Comparison of ENCODE assay signal across 16 cellular contexts in genomic region chr2:176774768-176775453, GRCh38.
"Had no signal": no experiment of that assay in that cellular context is flagged by ENCODE, and none has a peak within 500 bp of the region (broad histone marks: within the 10 kb centered on the region; RNA-seq: fewer than 3 reads in every experiment).

No MANE protein-coding gene starts in this region.

- H3K27ac ChIP-seq: brain microvascular endothelial cell, colonic mucosa, epithelial cell of prostate, left ventricle myocardium inferior, tibial nerve had no signal

- H3K27me3 ChIP-seq: brain microvascular endothelial cell, colonic mucosa, tibial nerve had no signal

- H3K27me3 Mint-ChIP-seq: stimulated activated naive CD8-positive, alpha-beta T cell treated with anti-CD3 and anti-CD28 coated beads, Interleukin-15, Interleukin-2, amounts not matched to agents 100 ng/mL and 50 ng/mL, for 24 hours had no signal

- H3K36me3 ChIP-seq: brain microvascular endothelial cell, colonic mucosa, left ventricle myocardium inferior, tibial nerve had no signal

- H3K27ac Mint-ChIP-seq: activated naive CD4-positive, alpha-beta T cell treated with anti-CD3 and anti-CD28 coated beads, Interleukin-2, amount 50 U/mL, for 72 hours; activated T-cell treated with anti-CD3 and anti-CD28 coated beads, Interleukin-2, amount 50 U/mL, for 24 hours; activated T-helper 17 cell treated with anti-CD3 and anti-CD28 coated beads, Interleukin-2, amount 50 U/mL, for 72 hours; natural killer cell; progenitor cell of endocrine pancreas; stimulated activated naive CD8-positive, alpha-beta T cell treated with anti-CD3 and anti-CD28 coated beads, Interleukin-15, Interleukin-2, amounts not matched to agents 100 ng/mL and 50 ng/mL, for 24 hours had no signal

- DNase-seq: activated T-cell treated with anti-CD3 and anti-CD28 coated beads, Interleukin-2, amount 50 U/mL, for 24 hours; aorta; brain microvascular endothelial cell; colonic mucosa; foreskin melanocyte; left ventricle myocardium inferior; natural killer cell; stimulated activated CD4-positive, alpha-beta T cell treated with anti-CD3 and anti-CD28 coated beads, Interleukin-4, amount 100 ng/mL, for 24 hours; T-helper 1 cell had no signal

- H3K4me3 ChIP-seq: colonic mucosa, left ventricle myocardium inferior, tibial nerve had no signal

- ATAC-seq: activated naive CD4-positive, alpha-beta T cell treated with anti-CD3 and anti-CD28 coated beads, Interleukin-2, amount 50 U/mL, for 72 hours; activated T-helper 17 cell treated with anti-CD3 and anti-CD28 coated beads, Interleukin-2, amount 50 U/mL, for 72 hours; natural killer cell had no signal

- H3K4me1 Mint-ChIP-seq: activated T-helper 17 cell treated with anti-CD3 and anti-CD28 coated beads, Interleukin-2, amount 50 U/mL, for 72 hours; central memory CD8-positive, alpha-beta T cell; natural killer cell had no signal

- H3K9me3 ChIP-seq: colonic mucosa had no signal

- H3K4me3 Mint-ChIP-seq: activated T-cell treated with anti-CD3 and anti-CD28 coated beads, Interleukin-2, amount 50 U/mL, for 24 hours; activated T-helper 17 cell treated with anti-CD3 and anti-CD28 coated beads, Interleukin-2, amount 50 U/mL, for 72 hours; central memory CD8-positive, alpha-beta T cell; natural killer cell; stimulated activated naive CD8-positive, alpha-beta T cell treated with anti-CD3 and anti-CD28 coated beads, Interleukin-15, Interleukin-2, amounts not matched to agents 100 ng/mL and 50 ng/mL, for 24 hours had no signal

- H3K4me1 ChIP-seq: colonic mucosa, left ventricle myocardium inferior, tibial nerve had no signal
